In genomic region chr1:213821943-213822334, GRCh38 we compare ENCODE assay signal across 33 cellular contexts.
"Had no signal": no experiment of that assay in that cellular context is flagged by ENCODE, and none has a peak within 500 bp of the region (broad histone marks: within the 10 kb centered on the region; RNA-seq: fewer than 3 reads in every experiment).

No MANE protein-coding gene starts in this region.

- FAIRE-seq: astrocyte, bronchial epithelial cell had no signal

- H3K4me3 ChIP-seq: adrenal gland, ascending aorta, body of pancreas, breast epithelium, cardiac muscle cell had no signal

- ATAC-seq: activated naive CD4-positive, alpha-beta T cell treated with anti-CD3 and anti-CD28 coated beads, Interleukin-2, amount 50 U/mL, for 72 hours; activated naive CD8-positive, alpha-beta T cell treated with anti-CD3 and anti-CD28 coated beads, Interleukin-2, amount 50 U/mL, for 24 hours; activated T-cell treated with anti-CD3 and anti-CD28 coated beads, Interleukin-2, amount 50 U/mL, for 4 hours; activated T-cell treated with anti-CD3 and anti-CD28 coated beads, Interleukin-2, amount 50 U/mL, for 72 hours; activated T-helper 17 cell treated with anti-CD3 and anti-CD28 coated beads, Interleukin-2, amount 50 U/mL, for 72 hours; body of pancreas had no signal

- H3K27me3 ChIP-seq: adrenal gland, ascending aorta, body of pancreas, brain microvascular endothelial cell, breast epithelium, cardiac muscle cell had no signal

- DNase-seq: activated effector memory CD4-positive, alpha-beta T cell treated with anti-CD3 and anti-CD28 coated beads, Interleukin-2, amount 50 U/mL, for 16 hours; activated effector memory CD4-positive, alpha-beta T cell treated with Interleukin-2 at 50 U/mL for 16 hours; activated gamma-delta T cell; activated gamma-delta T cell treated with Interleukin-2 at 50 U/mL for 16 hours; activated naive CD4-positive, alpha-beta T cell; activated naive CD4-positive, alpha-beta T cell treated with anti-CD3 and anti-CD28 coated beads for 36 hours; activated naive CD4-positive, alpha-beta T cell treated with anti-CD3 and anti-CD28 coated beads, Interleukin-2, amount 10 ng/mL, durations not matched to agents 7 days and 5 days; activated naive CD4-positive, alpha-beta T cell treated with anti-CD3 and anti-CD28 coated beads, Interleukin-2, amount 50 U/mL, for 16 hours; activated naive CD4-positive, alpha-beta T cell treated with Interleukin-2 at 50 U/mL for 16 hours; activated naive CD8-positive, alpha-beta T cell treated with anti-CD3 and anti-CD28 coated beads for 36 hours; activated naive CD8-positive, alpha-beta T cell treated with anti-CD3 and anti-CD28 coated beads, Interleukin-2, amount 10 ng/mL, durations not matched to agents 7 days and 5 days; activated naive CD8-positive, alpha-beta T cell treated with anti-CD3 and anti-CD28 coated beads, Interleukin-2, amount 50 U/mL, for 24 hours; activated T-cell treated with anti-CD3 and anti-CD28 coated beads, Interleukin-2, amount 50 U/mL, for 24 hours; activated T-cell treated with anti-CD3 and anti-CD28 coated beads, Interleukin-2, amount 50 U/mL, for 4 hours; activated T-cell treated with anti-CD3 and anti-CD28 coated beads, Interleukin-2, amount 50 U/mL, for 48 hours; activated T-cell treated with anti-CD3 and anti-CD28 coated beads, Interleukin-2, amount 50 U/mL, for 72 hours; adrenal gland; amniotic stem cell; amygdala; anterior cingulate cortex; aorta; body of pancreas; brain microvascular endothelial cell; caudate nucleus; central memory CD4-positive, alpha-beta T cell; cerebellar nuclear complex had no signal

- H3K27ac ChIP-seq: adrenal gland, ascending aorta, brain microvascular endothelial cell, breast epithelium, cardiac muscle cell had no signal

- H3K9me3 ChIP-seq: adrenal gland, ascending aorta, body of pancreas, breast epithelium had no signal

- H3K4me1 ChIP-seq: adrenal gland, ascending aorta, body of pancreas, breast epithelium had no signal

- H3K36me3 ChIP-seq: adrenal gland, ascending aorta, brain microvascular endothelial cell, breast epithelium, cardiac muscle cell had no signal
